Comparison of ENCODE assay signal across 15 cellular contexts in the genomic region with DNA sequence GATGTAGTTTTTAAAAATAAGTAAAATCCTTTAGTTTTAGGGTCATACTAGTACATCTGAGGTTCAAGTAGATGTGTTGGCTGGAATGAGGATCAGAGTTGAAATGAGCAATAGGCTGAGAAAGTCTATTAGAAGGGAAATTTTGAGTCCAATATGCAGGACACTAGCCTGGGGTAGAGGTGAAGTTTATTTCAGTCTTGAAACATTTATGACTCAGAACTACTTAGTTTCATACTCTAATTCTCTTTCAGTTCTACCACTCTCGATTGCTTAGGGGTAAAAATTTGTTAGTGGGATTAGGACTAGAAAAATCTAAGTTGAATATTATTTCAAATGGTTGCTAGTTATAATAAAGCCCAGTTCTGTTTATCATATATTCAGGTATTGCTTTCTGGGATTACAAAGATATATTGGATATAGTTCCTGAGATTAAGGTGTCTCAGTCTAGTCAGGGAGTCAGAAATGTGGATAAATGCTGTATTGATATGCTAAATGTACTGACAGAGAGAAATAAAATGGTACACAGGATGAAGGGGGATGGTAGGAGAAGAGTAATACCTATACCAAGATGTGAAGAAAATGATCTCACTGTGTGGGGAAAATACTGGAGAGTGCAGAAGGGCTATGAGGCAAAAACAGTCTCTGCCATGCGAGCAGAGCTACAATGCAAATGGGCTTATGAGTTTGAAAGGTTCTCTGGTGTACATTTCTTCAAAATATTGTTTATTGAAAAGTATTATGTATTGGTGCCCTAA.
DNase-seq lines count a peak whose midpoint lies in the region; ATAC-seq lines count a peak whose summit lies in the region.
"Had no signal": no experiment of that assay in that cellular context is flagged by ENCODE, and none has a peak within 500 bp of the region (broad histone marks: within the 10 kb centered on the region; RNA-seq: fewer than 3 reads in every experiment).

No MANE protein-coding gene starts in this region.

- H3K4me3 Mint-ChIP-seq in activated T-helper 1 cell treated with anti-CD3 and anti-CD28 coated beads, Interleukin-12 subunit alpha, Interleukin-12 subunit beta, Interleukin-2, Interleukin-4 antibody, amounts not matched to agents 30 ng/mL and 10 ng/mL and 1 ng/mL, durations not matched to agents 14 hours and 24 hours and 36 hours: no peak overlapping the region
- H3K4me3 Mint-ChIP-seq: activated naive CD8-positive, alpha-beta T cell had no signal

- H3K27ac ChIP-seq in SJCRH30: no peak overlapping the region
- H3K27ac ChIP-seq: skin epidermis, upper lobe of right lung had no signal

- H3K9me3 ChIP-seq in SJCRH30 (replicated peaks): no peaks in the 10 kb centered on the region
- H3K9me3 ChIP-seq in HAP-1: no peaks in the 10 kb centered on the region
- H3K9me3 ChIP-seq: upper lobe of right lung had no signal

- no peak overlapping the region for H3K27ac Mint-ChIP-seq in activated T-helper 1 cell treated with anti-CD3 and anti-CD28 coated beads, Interleukin-12 subunit alpha, Interleukin-12 subunit beta, Interleukin-2, Interleukin-4 antibody, amounts not matched to agents 30 ng/mL and 10 ng/mL and 1 ng/mL, durations not matched to agents 14 hours and 24 hours and 36 hours
- H3K27ac Mint-ChIP-seq: activated naive CD8-positive, alpha-beta T cell had no signal

- no peaks in the 10 kb centered on the region; the same call in 1 of the 2 replicates for H3K36me3 ChIP-seq in SJCRH30
- no peaks in the 10 kb centered on the region for H3K36me3 ChIP-seq in HAP-1 (replicated peaks)
- H3K36me3 ChIP-seq: upper lobe of right lung had no signal

- intact Hi-C loops in activated T-helper 1 cell treated with anti-CD3 and anti-CD28 coated beads, Interleukin-12 subunit alpha, Interleukin-12 subunit beta, Interleukin-2, Interleukin-4 antibody, amounts not matched to agents 30 ng/mL and 10 ng/mL and 1 ng/mL, durations not matched to agents 14 hours and 24 hours and 36 hours (cut with micrococcal nuclease): no loop called here

- in situ Hi-C loops in HAP-1 (cut with MboI; ENCODE audit: low sequenced_read_pairs): no loop called here

- H3K9me3 Mint-ChIP-seq in activated T-helper 1 cell treated with anti-CD3 and anti-CD28 coated beads, Interleukin-12 subunit alpha, Interleukin-12 subunit beta, Interleukin-2, Interleukin-4 antibody, amounts not matched to agents 30 ng/mL and 10 ng/mL and 1 ng/mL, durations not matched to agents 14 hours and 24 hours and 36 hours: peaks cover 3% of the 10 kb centered on the region

- DNase-seq in renal cortical epithelial cell (ENCODE audit: low read depth) (peak; percentile 11), LoVo (ENCODE audit: low spot score) (no peak), SJCRH30 (no peak), HAP-1 (ENCODE audit: low spot score in 2 of 2) (no peak)
- no peak for DNase-seq in activated T-helper 1 cell treated with anti-CD3 and anti-CD28 coated beads, Interleukin-12 subunit alpha, Interleukin-12 subunit beta, Interleukin-2, Interleukin-4 antibody, amounts not matched to agents 30 ng/mL and 10 ng/mL and 1 ng/mL, durations not matched to agents 14 hours and 24 hours and 36 hours (ENCODE audit: low spot score)
- DNase-seq: activated CD4-positive, alpha-beta T cell treated with anti-CD3 and anti-CD28 coated beads for 48 hours; Calu3; GOT3; NCI-H526; upper lobe of right lung had no signal

- no peaks in the 10 kb centered on the region for H3K27me3 Mint-ChIP-seq in activated T-helper 1 cell treated with anti-CD3 and anti-CD28 coated beads, Interleukin-12 subunit alpha, Interleukin-12 subunit beta, Interleukin-2, Interleukin-4 antibody, amounts not matched to agents 30 ng/mL and 10 ng/mL and 1 ng/mL, durations not matched to agents 14 hours and 24 hours and 36 hours (ENCODE audit: insufficient read depth)
- H3K27me3 Mint-ChIP-seq: activated naive CD8-positive, alpha-beta T cell had no signal

- H3K4me3 ChIP-seq in SJCRH30: no peak overlapping the region
- no peak overlapping the region for H3K4me3 ChIP-seq in HAP-1
- H3K4me3 ChIP-seq: skin epidermis, upper lobe of right lung had no signal

- no peaks in the 10 kb centered on the region for H3K4me1 Mint-ChIP-seq in activated T-helper 1 cell treated with anti-CD3 and anti-CD28 coated beads, Interleukin-12 subunit alpha, Interleukin-12 subunit beta, Interleukin-2, Interleukin-4 antibody, amounts not matched to agents 30 ng/mL and 10 ng/mL and 1 ng/mL, durations not matched to agents 14 hours and 24 hours and 36 hours (ENCODE audit: low read depth)

- H3K27me3 ChIP-seq in SJCRH30 (peaks cover 3% of the 10 kb centered on the region; the same call in 1 of the 2 replicates), HAP-1 (ENCODE audit: low read depth) (no peaks in the 10 kb centered on the region)
- H3K27me3 ChIP-seq: upper lobe of right lung had no signal

- H3K4me1 ChIP-seq in SJCRH30 (no peaks in the 10 kb centered on the region), HAP-1 (no peaks in the 10 kb centered on the region; the same call in 1 of the 2 replicates)
- H3K4me1 ChIP-seq: upper lobe of right lung had no signal

- ATAC-seq in GM19035 (IDR thresholded peaks at IDR 0.05; ENCODE audit: unreplicated experiment) (peak; percentile 99), GM21717 (IDR thresholded peaks at IDR 0.05; ENCODE audit: unreplicated experiment) (peak; percentile 98), HG03103 (IDR thresholded peaks at IDR 0.05; ENCODE audit: low read depth, unreplicated experiment) (peak; percentile 96)
- ATAC-seq: upper lobe of right lung had no signal

- H3K36me3 Mint-ChIP-seq in activated T-helper 1 cell treated with anti-CD3 and anti-CD28 coated beads, Interleukin-12 subunit alpha, Interleukin-12 subunit beta, Interleukin-2, Interleukin-4 antibody, amounts not matched to agents 30 ng/mL and 10 ng/mL and 1 ng/mL, durations not matched to agents 14 hours and 24 hours and 36 hours (ENCODE audit: low read depth): no peaks in the 10 kb centered on the region
